9 cellular contexts compared by ENCODE assay signal in genomic region chr5:59187772-59188347, GRCh38.
DNase-seq lines count a peak whose midpoint lies in the region; ATAC-seq, FAIRE-seq and TF ChIP-seq lines count a peak whose summit lies in the region.
"Had no signal": no experiment of that assay in that cellular context is flagged by ENCODE, and none has a peak within 500 bp of the region (broad histone marks: within the 10 kb centered on the region; RNA-seq: fewer than 3 reads in every experiment).

No MANE protein-coding gene starts in this region.

- TF ChIP-seq CTCF in transverse colon (IDR thresholded peaks at IDR 0.05), result no peak

- H3K27ac ChIP-seq in SJSA1 (no peak overlapping the region), transverse colon (peak overlapping the region; percentile 42 to 74 (median 52))

- H3K9me3 ChIP-seq in SJSA1 (replicated peaks) (no peaks in the 10 kb centered on the region), transverse colon (no peaks in the 10 kb centered on the region)

- H3K9me3 Mint-ChIP-seq in activated CD8-positive, alpha-beta memory T cell treated with anti-CD3 and anti-CD28 coated beads, Interleukin-2, amount 10 ng/mL, durations not matched to agents 7 days and 5 days (ENCODE audit: low read depth), result no peaks in the 10 kb centered on the region
- H3K9me3 Mint-ChIP-seq in stimulated activated effector memory CD8-positive, alpha-beta T cell treated with anti-CD3 and anti-CD28 coated beads, Interleukin-12 subunit alpha, Interleukin-12 subunit beta, amount 100 ng/mL, for 72 hours, result no peaks in the 10 kb centered on the region
- H3K9me3 Mint-ChIP-seq: CD14-positive monocyte had no signal

- H3K27me3 ChIP-seq in SJSA1 (replicated peaks) (no peaks in the 10 kb centered on the region), transverse colon (no peaks in the 10 kb centered on the region)

- 0 out of 2 replicates have a peak, but pooled peaks cover 2% of the 10 kb centered on the region for H3K4me1 ChIP-seq in SJSA1 (replicated peaks)
- H3K4me1 ChIP-seq in transverse colon, result peaks cover 0 to 27% (median 6%) of the 10 kb centered on the region in 4 donors

- peaks cover 13% of the 10 kb centered on the region for H3K4me1 Mint-ChIP-seq in activated CD8-positive, alpha-beta memory T cell treated with anti-CD3 and anti-CD28 coated beads, Interleukin-2, amount 10 ng/mL, durations not matched to agents 7 days and 5 days
- H3K4me1 Mint-ChIP-seq in stimulated activated effector memory CD8-positive, alpha-beta T cell treated with anti-CD3 and anti-CD28 coated beads, Interleukin-12 subunit alpha, Interleukin-12 subunit beta, amount 100 ng/mL, for 72 hours, result peaks cover 7% of the 10 kb centered on the region

- H3K4me3 Mint-ChIP-seq in activated CD8-positive, alpha-beta memory T cell treated with anti-CD3 and anti-CD28 coated beads, Interleukin-2, amount 10 ng/mL, durations not matched to agents 7 days and 5 days, result peak overlapping the region; percentile 21
- H3K4me3 Mint-ChIP-seq in stimulated activated effector memory CD8-positive, alpha-beta T cell treated with anti-CD3 and anti-CD28 coated beads, Interleukin-12 subunit alpha, Interleukin-12 subunit beta, amount 100 ng/mL, for 72 hours, result no peak overlapping the region

- ATAC-seq in activated CD8-positive, alpha-beta memory T cell treated with anti-CD3 and anti-CD28 coated beads, Interleukin-2, amount 10 ng/mL, durations not matched to agents 7 days and 5 days, result peak; percentile 49
- no peak for ATAC-seq in stimulated activated effector memory CD8-positive, alpha-beta T cell treated with anti-CD3 and anti-CD28 coated beads, Interleukin-12 subunit alpha, Interleukin-12 subunit beta, amount 100 ng/mL, for 72 hours

- no peaks in the 10 kb centered on the region for H3K36me3 Mint-ChIP-seq in activated CD8-positive, alpha-beta memory T cell treated with anti-CD3 and anti-CD28 coated beads, Interleukin-2, amount 10 ng/mL, durations not matched to agents 7 days and 5 days
- H3K36me3 Mint-ChIP-seq in stimulated activated effector memory CD8-positive, alpha-beta T cell treated with anti-CD3 and anti-CD28 coated beads, Interleukin-12 subunit alpha, Interleukin-12 subunit beta, amount 100 ng/mL, for 72 hours, result no peaks in the 10 kb centered on the region

- H3K4me3 ChIP-seq in SJSA1 (peak overlapping the region; percentile 12; the same call in 1 of the 2 replicates), transverse colon (peak overlapping the region in 1 of 4 donors; percentile 1)

- DNase-seq in activated CD8-positive, alpha-beta memory T cell treated with anti-CD3 and anti-CD28 coated beads, Interleukin-2, amount 10 ng/mL, durations not matched to agents 7 days and 5 days, result no peak
- no peak for DNase-seq in activated CD8-positive, alpha-beta memory T cell treated with anti-CD3 and anti-CD28 coated beads, Interleukin-2, amount 50 U/mL, for 4 hours
- DNase-seq in SJSA1 (ENCODE audit: low read depth in 1 of 2, low spot score in 2 of 2), result peak in 1 of 2 experiments; percentile 18
- peak; percentile 23 for DNase-seq in glomerular visceral epithelial cell (ENCODE audit: extremely low spot score)
- no peak for DNase-seq in transverse colon
- DNase-seq in NCI-H524 (lab: John Stamatoyannopoulos, UW), result no peak
- no peak for DNase-seq in urothelium cell line (ENCODE audit: low spot score)
- no peak for DNase-seq in stimulated activated effector memory CD8-positive, alpha-beta T cell treated with anti-CD3 and anti-CD28 coated beads, Interleukin-12 subunit alpha, Interleukin-12 subunit beta, amount 100 ng/mL, for 72 hours (ENCODE audit: low spot score in 2 of 2)

- H3K36me3 ChIP-seq in SJSA1 (no peaks in the 10 kb centered on the region), transverse colon (no peaks in the 10 kb centered on the region)

- TF ChIP-seq EP300 in transverse colon (IDR thresholded peaks at IDR 0.05; ENCODE audit: low read depth), result no peak

- whole genome bisulfite sequencing in transverse colon (ENCODE audit: low coverage in 1 of 2), 2 donors, result 43 to 44% methylated on average over 2 to 4 of the region's 4 CpGs

- CTCF ChIA-PET in activated CD8-positive, alpha-beta memory T cell treated with anti-CD3 and anti-CD28 coated beads, Interleukin-2, amount 10 ng/mL, durations not matched to agents 7 days and 5 days (lab: Charles Lee), result interaction anchor here (0.6 to 7.0 kb wide), 53 partner anchors 9 to 612 kb away, joined by 3 to 52 read pairs (median 4); no protein-coding TSS in a partner anchor

- FAIRE-seq in urothelium cell line (lab: Jason Lieb, UNC), result no peak

- in situ Hi-C loops in transverse colon (cut with MboI; ENCODE audit: low pct_ligation_motif_present in 1 of 4, low pct_unique_long_range_greater_than_20kb in 1 of 4, low sequenced_read_pairs in 3 of 4), result loop anchor here in 3 of 4 donors (25.0 kb wide), 4 partner anchors 324 to 599 kb away; no protein-coding TSS in a partner anchor

- intact Hi-C loops in transverse colon (cut with DNase I; ENCODE audit: low total_unique reads), result loop anchor here (5.0 to 10.0 kb wide), 2 partner anchors 194 to 607 kb away; no protein-coding TSS in a partner anchor

- H3K27ac Mint-ChIP-seq in activated CD8-positive, alpha-beta memory T cell treated with anti-CD3 and anti-CD28 coated beads, Interleukin-2, amount 10 ng/mL, durations not matched to agents 7 days and 5 days, result no peak overlapping the region
- no peak overlapping the region for H3K27ac Mint-ChIP-seq in stimulated activated effector memory CD8-positive, alpha-beta T cell treated with anti-CD3 and anti-CD28 coated beads, Interleukin-12 subunit alpha, Interleukin-12 subunit beta, amount 100 ng/mL, for 72 hours
- H3K27ac Mint-ChIP-seq: CD14-positive monocyte had no signal

- TF ChIP-seq POLR2A in transverse colon (IDR thresholded peaks at IDR 0.05), result no peak

- H3K27me3 Mint-ChIP-seq in activated CD8-positive, alpha-beta memory T cell treated with anti-CD3 and anti-CD28 coated beads, Interleukin-2, amount 10 ng/mL, durations not matched to agents 7 days and 5 days, result peaks cover 42% of the 10 kb centered on the region
